Comparison of ENCODE assay signal across 9 cellular contexts in the genomic region with DNA sequence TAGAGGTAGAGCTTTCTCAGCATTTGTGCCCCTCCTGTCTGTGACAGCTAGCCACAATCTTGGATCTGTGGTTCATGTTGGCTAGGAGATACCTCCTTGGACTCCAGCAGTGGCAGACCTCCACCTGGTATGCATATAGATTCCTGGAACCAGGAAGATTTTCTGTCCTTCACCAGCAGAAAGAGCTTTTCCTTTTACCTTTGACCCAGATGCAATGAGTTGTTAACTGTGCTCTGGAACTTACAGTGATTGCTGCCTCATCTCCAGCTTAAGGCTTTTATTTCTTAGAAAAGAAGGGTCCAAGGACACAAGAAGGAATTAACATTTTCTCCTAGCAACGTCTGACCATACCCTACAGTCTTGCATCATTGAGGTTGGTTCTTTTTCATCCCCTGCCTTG.
"Had no signal": no experiment of that assay in that cellular context is flagged by ENCODE, and none has a peak within 500 bp of the region (broad histone marks: within the 10 kb centered on the region; RNA-seq: fewer than 3 reads in every experiment).

No MANE protein-coding gene starts in this region.

- H3K27ac ChIP-seq: GM23248, HL-60 had no signal

- H3K36me3 ChIP-seq: HAP-1 had no signal

- H3K9me3 ChIP-seq: HAP-1 had no signal

- FAIRE-seq: HepG2 had no signal

- ATAC-seq: HCT116, HepG2 had no signal

- H3K4me1 Mint-ChIP-seq: IgD-negative memory B cell had no signal

- H2AFZ ChIP-seq: GM23248 had no signal

- DNase-seq: GM23248, GOT3, H7, HFFc6 had no signal

- H3K4me3 ChIP-seq: GM23248, HAP-1 had no signal

- H3K27ac Mint-ChIP-seq: HFFc6, IgD-negative memory B cell had no signal

- H3K4me1 ChIP-seq: HAP-1 had no signal

- H3K4me3 Mint-ChIP-seq: HFFc6, IgD-negative memory B cell had no signal

- H3K9ac ChIP-seq: GM23248 had no signal
